17 cellular contexts compared by ENCODE assay signal in genomic region chr4:90515191-90515590, GRCh38.
DNase-seq lines count a peak whose midpoint lies in the region; ATAC-seq and TF ChIP-seq lines count a peak whose summit lies in the region.
"Had no signal": no experiment of that assay in that cellular context is flagged by ENCODE, and none has a peak within 500 bp of the region (broad histone marks: within the 10 kb centered on the region; RNA-seq: fewer than 3 reads in every experiment).

No MANE protein-coding gene starts in this region.

- intact Hi-C loops in MCF 10A (cut with micrococcal nuclease) (no loop called here), breast epithelium (cut with DNase I; ENCODE audit: low total_unique reads) (no loop called here)

- no peaks in the 10 kb centered on the region for H3K4me1 ChIP-seq in breast epithelium
- H3K4me1 ChIP-seq: BLaER1, HAP-1 had no signal

- H3K36me3 Mint-ChIP-seq in MCF 10A (ENCODE audit: insufficient read depth, unreplicated experiment): peaks cover under 1% of the 10 kb centered on the region
- H3K36me3 Mint-ChIP-seq: CD14-positive monocyte; CD4-positive, alpha-beta memory T cell had no signal

- H3K9me3 ChIP-seq in breast epithelium: no peaks in the 10 kb centered on the region
- H3K9me3 ChIP-seq: BLaER1, HAP-1 had no signal

- no peaks in the 10 kb centered on the region for H3K36me3 ChIP-seq in breast epithelium
- H3K36me3 ChIP-seq: BLaER1, HAP-1 had no signal

- TF ChIP-seq POLR2A in breast epithelium (IDR thresholded peaks at IDR 0.05): no peak

- H3K4me3 Mint-ChIP-seq in MCF 10A (ENCODE audit: unreplicated experiment): no peak overlapping the region
- H3K4me3 Mint-ChIP-seq: CD14-positive monocyte; CD4-positive, alpha-beta memory T cell had no signal

- no peak overlapping the region for H3K27ac Mint-ChIP-seq in MCF 10A (ENCODE audit: low read depth, unreplicated experiment)
- H3K27ac Mint-ChIP-seq: CD14-positive monocyte; CD4-positive, alpha-beta memory T cell had no signal

- POLR2A ChIA-PET in MCF 10A (lab: Yijun Ruan, JAX): no interaction called here

- H3K27me3 Mint-ChIP-seq in MCF 10A (ENCODE audit: insufficient read depth, unreplicated experiment): no peaks in the 10 kb centered on the region
- H3K27me3 Mint-ChIP-seq: CD4-positive, alpha-beta memory T cell had no signal

- CTCF ChIA-PET in MCF 10A (lab: Yijun Ruan, JAX): no interaction called here

- H3K27ac ChIP-seq in breast epithelium: no peak overlapping the region
- H3K27ac ChIP-seq: BLaER1, GM23248, HL-60 had no signal

- no peaks in the 10 kb centered on the region for H3K4me1 Mint-ChIP-seq in MCF 10A (ENCODE audit: insufficient read depth, unreplicated experiment)
- H3K4me1 Mint-ChIP-seq: CD14-positive monocyte; CD4-positive, alpha-beta memory T cell had no signal

- TF ChIP-seq CTCF in MCF 10A (IDR thresholded peaks at IDR 0.05; ENCODE audit: unreplicated experiment) (no peak), breast epithelium (IDR thresholded peaks at IDR 0.05) (no peak), epithelial cell of esophagus (IDR thresholded peaks at IDR 0.05; ENCODE audit: insufficient read depth, low read depth, low read length, missing control alignments) (no peak)

- no TSS peak for BruUV-seq in MCF 10A (replicated peaks; lab: Mats Ljungman, UMichigan)

- ATAC-seq in HG03342 (IDR thresholded peaks at IDR 0.05; ENCODE audit: unreplicated experiment): no peak

- H3K4me3 ChIP-seq in breast epithelium: no peak overlapping the region
- H3K4me3 ChIP-seq in epithelial cell of esophagus (ENCODE audit: low read length): no peak overlapping the region
- H3K4me3 ChIP-seq: BLaER1, GM23248, HAP-1 had no signal

- DNase-seq in MCF 10A (ENCODE audit: unreplicated experiment) (peak; percentile 1), breast epithelium (ENCODE audit: low spot score in 2 of 2) (no peak), epithelial cell of esophagus (ENCODE audit: low read depth) (peak; percentile 38), renal cortical epithelial cell (ENCODE audit: low read depth) (peak; percentile 33), pons (ENCODE audit: low spot score) (no peak), NCI-H1436 (lab: John Stamatoyannopoulos, UW) (no peak)
- DNase-seq: 8988T; CD4-positive, alpha-beta memory T cell; DMS153; DMS79; GDM1; GM23248 had no signal

- no peaks in the 10 kb centered on the region for H3K27me3 ChIP-seq in breast epithelium
- H3K27me3 ChIP-seq: BLaER1 had no signal

- H3K9me3 Mint-ChIP-seq in MCF 10A (ENCODE audit: unreplicated experiment): no peaks in the 10 kb centered on the region

Comparison
In these comparisons a context has a peak if more than half of its experiments do, and no peak if none do; other contexts are left out.
1. DNase-seq: peak in MCF 10A (single experiment), epithelial cell of esophagus (single experiment) and renal cortical epithelial cell (single experiment); none in breast epithelium (0 of 2), pons (single experiment) and NCI-H1436 (single experiment).